19 cellular contexts compared by ENCODE assay signal in genomic region chr17:46995841-46996571, GRCh38. TPM values are rescaled to one million over a fixed set of nuclear protein-coding genes. Genes with fewer than 3 reads are reported as not detected.
DNase-seq lines count a peak whose midpoint lies in the region; ATAC-seq and TF ChIP-seq lines count a peak whose summit lies in the region.
"Had no signal": no experiment of that assay in that cellular context is flagged by ENCODE, and none has a peak within 500 bp of the region (broad histone marks: within the 10 kb centered on the region; RNA-seq: fewer than 3 reads in every experiment).

No MANE protein-coding gene starts in this region.

- no peaks in the 10 kb centered on the region for H3K9me3 Mint-ChIP-seq in HFFc6
- H3K9me3 Mint-ChIP-seq in activated CD4-positive, alpha-beta T cell treated with anti-CD3 and anti-CD28 coated beads, Interleukin-2, amount 10 ng/mL, durations not matched to agents 24 days and 14 days, result no peaks in the 10 kb centered on the region
- H3K9me3 Mint-ChIP-seq in stimulated activated naive B cell treated with anti-CD40 and anti-IgM and Interleukin-4, amounts not matched to agents 10 μg/mL and 1 μg/mL and 100 μg/mL, for 72 hours, result no peaks in the 10 kb centered on the region
- H3K9me3 Mint-ChIP-seq: type B pancreatic cell had no signal

- no peak for ATAC-seq in stimulated activated naive B cell treated with anti-CD40 and anti-IgM and Interleukin-4, amounts not matched to agents 10 μg/mL and 1 μg/mL and 100 μg/mL, for 72 hours (replicated peaks)
- ATAC-seq: GM12878 had no signal

- no peak overlapping the region for H3K4me3 Mint-ChIP-seq in HFFc6
- no peak overlapping the region for H3K4me3 Mint-ChIP-seq in activated CD4-positive, alpha-beta T cell treated with anti-CD3 and anti-CD28 coated beads, Interleukin-2, amount 10 ng/mL, durations not matched to agents 24 days and 14 days
- H3K4me3 Mint-ChIP-seq in stimulated activated naive B cell treated with anti-CD40 and anti-IgM and Interleukin-4, amounts not matched to agents 10 μg/mL and 1 μg/mL and 100 μg/mL, for 72 hours, result no peak overlapping the region
- H3K4me3 Mint-ChIP-seq: type B pancreatic cell had no signal

- H3K36me3 Mint-ChIP-seq in HFFc6 (ENCODE audit: low read depth), result no peaks in the 10 kb centered on the region
- H3K36me3 Mint-ChIP-seq in activated CD4-positive, alpha-beta T cell treated with anti-CD3 and anti-CD28 coated beads, Interleukin-2, amount 10 ng/mL, durations not matched to agents 24 days and 14 days (ENCODE audit: low read depth), result no peaks in the 10 kb centered on the region
- H3K36me3 Mint-ChIP-seq in stimulated activated naive B cell treated with anti-CD40 and anti-IgM and Interleukin-4, amounts not matched to agents 10 μg/mL and 1 μg/mL and 100 μg/mL, for 72 hours, result no peaks in the 10 kb centered on the region
- H3K36me3 Mint-ChIP-seq: type B pancreatic cell had no signal

- intact Hi-C loops in activated CD4-positive, alpha-beta T cell treated with anti-CD3 and anti-CD28 coated beads, Interleukin-2, amount 10 ng/mL, durations not matched to agents 24 days and 14 days (cut with micrococcal nuclease), result no loop called here

- peaks cover 5% of the 10 kb centered on the region; the same call in 1 of the 2 replicates for H3K27me3 Mint-ChIP-seq in HFFc6 (ENCODE audit: insufficient read depth)
- H3K27me3 Mint-ChIP-seq in activated CD4-positive, alpha-beta T cell treated with anti-CD3 and anti-CD28 coated beads, Interleukin-2, amount 10 ng/mL, durations not matched to agents 24 days and 14 days, result no peaks in the 10 kb centered on the region
- no peaks in the 10 kb centered on the region for H3K27me3 Mint-ChIP-seq in stimulated activated naive B cell treated with anti-CD40 and anti-IgM and Interleukin-4, amounts not matched to agents 10 μg/mL and 1 μg/mL and 100 μg/mL, for 72 hours
- H3K27me3 Mint-ChIP-seq: type B pancreatic cell had no signal

- DNase-seq in AG10803 (ENCODE audit: low read depth) (peak; percentile 53), HFFc6 (peak; percentile 6), amniotic epithelial cell (ENCODE audit: low read depth) (peak; percentile 27), foreskin fibroblast (peak; percentile 28 to 54), CD1c-positive myeloid dendritic cell (ENCODE audit: extremely low spot score) (no peak), germinal center (ENCODE audit: low spot score) (no peak)
- no peak for DNase-seq in activated CD4-positive, alpha-beta T cell treated with anti-CD3 and anti-CD28 coated beads, Interleukin-2, amount 10 ng/mL, durations not matched to agents 24 days and 14 days
- DNase-seq in stimulated activated naive B cell treated with anti-CD40 and anti-IgM and Interleukin-4, amounts not matched to agents 10 μg/mL and 1 μg/mL and 100 μg/mL, for 72 hours, result no peak
- DNase-seq: activated effector memory CD4-positive, alpha-beta T cell treated with Interleukin-2 at 50 U/mL for 16 hours; DMS79; NCI-H187; NCI-H524; right lobe of liver; stimulated activated CD4-positive, alpha-beta T cell treated with anti-CD3 and anti-CD28 coated beads, Interleukin-4, amount 100 ng/mL, for 1 hour had no signal

- H3K27ac Mint-ChIP-seq in HFFc6, result no peak overlapping the region
- H3K27ac Mint-ChIP-seq in activated CD4-positive, alpha-beta T cell treated with anti-CD3 and anti-CD28 coated beads, Interleukin-2, amount 10 ng/mL, durations not matched to agents 24 days and 14 days, result no peak overlapping the region
- no peak overlapping the region for H3K27ac Mint-ChIP-seq in stimulated activated naive B cell treated with anti-CD40 and anti-IgM and Interleukin-4, amounts not matched to agents 10 μg/mL and 1 μg/mL and 100 μg/mL, for 72 hours
- H3K27ac Mint-ChIP-seq: type B pancreatic cell had no signal

- TF ChIP-seq CTCF in AG10803 (conservative IDR thresholded peaks at IDR 0.05; ENCODE audit: low read length) (no peak), HFFc6 (IDR thresholded peaks at IDR 0.05) (no peak), foreskin fibroblast (IDR thresholded peaks at IDR 0.05; ENCODE audit: low read depth, low read length) (no peak)

- H3K4me3 ChIP-seq in AG10803 (ENCODE audit: low read length), result no peak overlapping the region
- no peak overlapping the region for H3K4me3 ChIP-seq in foreskin fibroblast (ENCODE audit: low read depth in 1 of 2, low read length in 2 of 2)
- H3K4me3 ChIP-seq: ascending aorta, GM12878, right lobe of liver had no signal

- H3K4me1 Mint-ChIP-seq in HFFc6 (ENCODE audit: low read depth), result peaks cover 6% of the 10 kb centered on the region
- no peaks in the 10 kb centered on the region for H3K4me1 Mint-ChIP-seq in activated CD4-positive, alpha-beta T cell treated with anti-CD3 and anti-CD28 coated beads, Interleukin-2, amount 10 ng/mL, durations not matched to agents 24 days and 14 days
- peaks cover 12 to 51% of the 10 kb centered on the region in 2 donors for H3K4me1 Mint-ChIP-seq in stimulated activated naive B cell treated with anti-CD40 and anti-IgM and Interleukin-4, amounts not matched to agents 10 μg/mL and 1 μg/mL and 100 μg/mL, for 72 hours

RNA-seq across cellular contexts. Expression of gene RPRML, which starts 17.0 kb away (rescaled TPM):
- not detected for total RNA-seq in HFFc6 (2021; fragmentation: NEBNext Ultra II Directional; extraction: Animal tissue kit (Norgen Biotek cat#: 25700))
- not detected in 2 replicates for total RNA-seq in activated CD4-positive, alpha-beta T cell treated with anti-CD3 and anti-CD28 coated beads, Interleukin-2, amount 10 ng/mL, durations not matched to agents 24 days and 14 days
- total RNA-seq: ascending aorta, dermis microvascular lymphatic vessel endothelial cell, GM12878, lung microvascular endothelial cell had no signal

Comparison
In these comparisons a context has a peak if more than half of its experiments do, and no peak if none do; other contexts are left out.
1. DNase-seq: peak in AG10803 (single experiment), HFFc6 (single experiment), amniotic epithelial cell (single experiment) and foreskin fibroblast (2 of 2); none in activated CD4-positive, alpha-beta T cell treated with anti-CD3 and anti-CD28 coated beads, Interleukin-2, amount 10 ng/mL, durations not matched to agents 24 days and 14 days (single experiment), CD1c-positive myeloid dendritic cell (single experiment), stimulated activated naive B cell treated with anti-CD40 and anti-IgM and Interleukin-4, amounts not matched to agents 10 μg/mL and 1 μg/mL and 100 μg/mL, for 72 hours (single experiment) and germinal center (single experiment).